In the genomic region with DNA sequence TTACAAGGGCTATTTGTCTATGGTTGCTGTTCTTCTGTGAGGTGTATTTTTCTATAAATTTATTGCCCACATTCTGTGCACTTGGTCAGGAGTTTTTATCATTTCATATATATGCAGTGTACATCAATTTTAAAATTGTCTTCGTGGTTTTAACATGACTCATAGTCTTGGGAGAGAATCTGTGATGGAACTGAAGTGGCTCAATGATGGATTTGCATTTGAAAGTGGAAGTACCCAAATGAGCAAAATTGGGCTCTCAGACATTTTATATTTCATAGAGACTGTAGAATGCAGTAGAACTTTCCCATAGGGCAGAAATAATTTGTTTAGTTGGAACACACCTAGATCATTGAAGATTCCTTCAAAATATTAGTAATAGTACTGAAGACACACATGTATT, we compare ENCODE assay signal across 8 cellular contexts. TPM values are rescaled to one million over a fixed set of nuclear protein-coding genes. Genes with fewer than 3 reads are reported as not detected.
DNase-seq lines count a peak whose midpoint lies in the region; ATAC-seq and TF ChIP-seq lines count a peak whose summit lies in the region.

No MANE protein-coding gene starts in this region.

- H3K27me3 ChIP-seq in SJCRH30 = no peaks in the 10 kb centered on the region; the same call in 1 of the 2 replicates

- intact Hi-C loops in activated CD4-positive, alpha-beta T cell treated with anti-CD3 and anti-CD28 coated beads, Interleukin-2, amount 10 ng/mL, durations not matched to agents 24 days and 14 days (cut with micrococcal nuclease) = loop anchor here (2.0 to 10.0 kb wide), 6 partner anchors 265 to 1582 kb away; a partner anchor contains a TSS

- ATAC-seq in HG03066 (IDR thresholded peaks at IDR 0.05; ENCODE audit: low read depth, unreplicated experiment) (peak; percentile 33), SK-N-SH treated with all-trans-retinoic acid at 6 μM for 48 hours (peak; percentile 3; the same call in 2 of the 3 replicates), WTC11 (no peak)
- no peak for ATAC-seq in naive thymus-derived CD8-positive, alpha-beta T cell

- peaks cover 2% of the 10 kb centered on the region; the same call in 1 of the 2 replicates for H3K36me3 ChIP-seq in SJCRH30

- H3K4me1 Mint-ChIP-seq in activated CD4-positive, alpha-beta T cell treated with anti-CD3 and anti-CD28 coated beads, Interleukin-2, amount 10 ng/mL, durations not matched to agents 24 days and 14 days = peaks cover 29% of the 10 kb centered on the region
- H3K4me1 Mint-ChIP-seq in naive thymus-derived CD8-positive, alpha-beta T cell = peaks cover 13 to 38% (median 24%) of the 10 kb centered on the region in 4 donors
- peaks cover 17% of the 10 kb centered on the region for H3K4me1 Mint-ChIP-seq in WTC11

- CTCF ChIA-PET in WTC11 (lab: Charles Lee) = no interaction called here

- H3K9me3 ChIP-seq in SJCRH30 (replicated peaks) = no peaks in the 10 kb centered on the region

- no peak overlapping the region for H3K27ac ChIP-seq in SJCRH30

- H3K4me3 Mint-ChIP-seq in activated CD4-positive, alpha-beta T cell treated with anti-CD3 and anti-CD28 coated beads, Interleukin-2, amount 10 ng/mL, durations not matched to agents 24 days and 14 days = peak overlapping the region; percentile 47
- peak overlapping the region in 9 of 10 donors; percentile 6 to 72 (median 40) for H3K4me3 Mint-ChIP-seq in naive thymus-derived CD8-positive, alpha-beta T cell
- H3K4me3 Mint-ChIP-seq in WTC11 = no peak overlapping the region

- H3K4me1 ChIP-seq in SJCRH30 = no peaks in the 10 kb centered on the region; the same call in none of the 2 replicates

- no peaks in the 10 kb centered on the region for H3K27me3 Mint-ChIP-seq in activated CD4-positive, alpha-beta T cell treated with anti-CD3 and anti-CD28 coated beads, Interleukin-2, amount 10 ng/mL, durations not matched to agents 24 days and 14 days
- H3K27me3 Mint-ChIP-seq in naive thymus-derived CD8-positive, alpha-beta T cell = no peaks in the 10 kb centered on the region
- H3K27me3 Mint-ChIP-seq in WTC11 (ENCODE audit: low read depth) = no peaks in the 10 kb centered on the region

- no peak for TF ChIP-seq CTCF in WTC11 (IDR thresholded peaks at IDR 0.05)

- H3K36me3 Mint-ChIP-seq in activated CD4-positive, alpha-beta T cell treated with anti-CD3 and anti-CD28 coated beads, Interleukin-2, amount 10 ng/mL, durations not matched to agents 24 days and 14 days (ENCODE audit: low read depth) = peaks cover 18% of the 10 kb centered on the region
- H3K36me3 Mint-ChIP-seq in naive thymus-derived CD8-positive, alpha-beta T cell = peaks cover 0 to 11% (median 5%) of the 10 kb centered on the region in 3 donors
- peaks cover 19% of the 10 kb centered on the region for H3K36me3 Mint-ChIP-seq in WTC11

- no peaks in the 10 kb centered on the region for H3K9me3 Mint-ChIP-seq in activated CD4-positive, alpha-beta T cell treated with anti-CD3 and anti-CD28 coated beads, Interleukin-2, amount 10 ng/mL, durations not matched to agents 24 days and 14 days
- H3K9me3 Mint-ChIP-seq in naive thymus-derived CD8-positive, alpha-beta T cell = no peaks in the 10 kb centered on the region
- H3K9me3 Mint-ChIP-seq in WTC11 = no peaks in the 10 kb centered on the region

- no peak overlapping the region for H3K4me3 ChIP-seq in SJCRH30

- H3K27ac Mint-ChIP-seq in activated CD4-positive, alpha-beta T cell treated with anti-CD3 and anti-CD28 coated beads, Interleukin-2, amount 10 ng/mL, durations not matched to agents 24 days and 14 days = peak overlapping the region; percentile 14
- H3K27ac Mint-ChIP-seq in naive thymus-derived CD8-positive, alpha-beta T cell = peak overlapping the region in 7 of 10 donors; percentile 1 to 61 (median 45)
- H3K27ac Mint-ChIP-seq in WTC11 = no peak overlapping the region

- no peak for DNase-seq in activated CD4-positive, alpha-beta T cell treated with anti-CD3 and anti-CD28 coated beads, Interleukin-2, amount 10 ng/mL, durations not matched to agents 24 days and 14 days
- DNase-seq in activated CD4-positive, alpha-beta T cell treated with anti-CD3 and anti-CD28 coated beads, Interleukin-2, amount 50 U/mL, for 1 hour = no peak
- DNase-seq in naive thymus-derived CD8-positive, alpha-beta T cell = no peak
- DNase-seq in NCI-H1092 (lab: John Stamatoyannopoulos, UW) (no peak), SJCRH30 (no peak), WTC11 (ENCODE audit: low spot score) (no peak)

- POLR2A ChIA-PET in naive thymus-derived CD8-positive, alpha-beta T cell (lab: Charles Lee) = no interaction called here
- POLR2A ChIA-PET in WTC11 (lab: Charles Lee) = no interaction called here

TF ChIP-seq in SK-N-SH treated with all-trans-retinoic acid at 6 μM for 48 hours, 23 proteins besides CTCF, POLR2A, EP300 and RAD21:
- TF ChIP-seq ISL1 (CRISPR knock-in tag; IDR thresholded peaks at IDR 0.05) (peak; percentile 47; the same call in 1 of the 2 replicates), ZNF70 (CRISPR knock-in tag; IDR thresholded peaks at IDR 0.05) (no peak)

TF ChIP-seq in WTC11, 78 proteins besides CTCF, POLR2A, EP300 and RAD21 (continues in another document):
- TF ChIP-seq, protein P1, sequence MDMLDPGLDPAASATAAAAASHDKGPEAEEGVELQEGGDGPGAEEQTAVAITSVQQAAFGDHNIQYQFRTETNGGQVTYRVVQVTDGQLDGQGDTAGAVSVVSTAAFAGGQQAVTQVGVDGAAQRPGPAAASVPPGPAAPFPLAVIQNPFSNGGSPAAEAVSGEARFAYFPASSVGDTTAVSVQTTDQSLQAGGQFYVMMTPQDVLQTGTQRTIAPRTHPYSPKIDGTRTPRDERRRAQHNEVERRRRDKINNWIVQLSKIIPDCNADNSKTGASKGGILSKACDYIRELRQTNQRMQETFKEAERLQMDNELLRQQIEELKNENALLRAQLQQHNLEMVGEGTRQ (CRISPR knock-in tag; IDR thresholded peaks at IDR 0.05) = no peak
- TF ChIP-seq, protein P2, sequence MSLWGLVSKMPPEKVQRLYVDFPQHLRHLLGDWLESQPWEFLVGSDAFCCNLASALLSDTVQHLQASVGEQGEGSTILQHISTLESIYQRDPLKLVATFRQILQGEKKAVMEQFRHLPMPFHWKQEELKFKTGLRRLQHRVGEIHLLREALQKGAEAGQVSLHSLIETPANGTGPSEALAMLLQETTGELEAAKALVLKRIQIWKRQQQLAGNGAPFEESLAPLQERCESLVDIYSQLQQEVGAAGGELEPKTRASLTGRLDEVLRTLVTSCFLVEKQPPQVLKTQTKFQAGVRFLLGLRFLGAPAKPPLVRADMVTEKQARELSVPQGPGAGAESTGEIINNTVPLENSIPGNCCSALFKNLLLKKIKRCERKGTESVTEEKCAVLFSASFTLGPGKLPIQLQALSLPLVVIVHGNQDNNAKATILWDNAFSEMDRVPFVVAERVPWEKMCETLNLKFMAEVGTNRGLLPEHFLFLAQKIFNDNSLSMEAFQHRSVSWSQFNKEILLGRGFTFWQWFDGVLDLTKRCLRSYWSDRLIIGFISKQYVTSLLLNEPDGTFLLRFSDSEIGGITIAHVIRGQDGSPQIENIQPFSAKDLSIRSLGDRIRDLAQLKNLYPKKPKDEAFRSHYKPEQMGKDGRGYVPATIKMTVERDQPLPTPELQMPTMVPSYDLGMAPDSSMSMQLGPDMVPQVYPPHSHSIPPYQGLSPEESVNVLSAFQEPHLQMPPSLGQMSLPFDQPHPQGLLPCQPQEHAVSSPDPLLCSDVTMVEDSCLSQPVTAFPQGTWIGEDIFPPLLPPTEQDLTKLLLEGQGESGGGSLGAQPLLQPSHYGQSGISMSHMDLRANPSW (CRISPR knock-in tag; conservative IDR thresholded peaks at IDR 0.05; ENCODE audit: low read depth) = no peak
- TF ChIP-seq ATF1 (CRISPR knock-in tag; IDR thresholded peaks at IDR 0.05) (no peak), ZNF416 (CRISPR knock-in tag; IDR thresholded peaks at IDR 0.05) (no peak), TEAD1 (CRISPR knock-in tag; IDR thresholded peaks at IDR 0.05) (no peak), ZNF219 (CRISPR knock-in tag; IDR thresholded peaks at IDR 0.05; ENCODE audit: borderline replicate concordance) (no peak)
- TF ChIP-seq, protein P3, sequence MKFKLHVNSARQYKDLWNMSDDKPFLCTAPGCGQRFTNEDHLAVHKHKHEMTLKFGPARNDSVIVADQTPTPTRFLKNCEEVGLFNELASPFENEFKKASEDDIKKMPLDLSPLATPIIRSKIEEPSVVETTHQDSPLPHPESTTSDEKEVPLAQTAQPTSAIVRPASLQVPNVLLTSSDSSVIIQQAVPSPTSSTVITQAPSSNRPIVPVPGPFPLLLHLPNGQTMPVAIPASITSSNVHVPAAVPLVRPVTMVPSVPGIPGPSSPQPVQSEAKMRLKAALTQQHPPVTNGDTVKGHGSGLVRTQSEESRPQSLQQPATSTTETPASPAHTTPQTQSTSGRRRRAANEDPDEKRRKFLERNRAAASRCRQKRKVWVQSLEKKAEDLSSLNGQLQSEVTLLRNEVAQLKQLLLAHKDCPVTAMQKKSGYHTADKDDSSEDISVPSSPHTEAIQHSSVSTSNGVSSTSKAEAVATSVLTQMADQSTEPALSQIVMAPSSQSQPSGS (CRISPR knock-in tag; IDR thresholded peaks at IDR 0.05; ENCODE audit: borderline replicate concordance, low read depth) = no peak
- TF ChIP-seq, protein P4, sequence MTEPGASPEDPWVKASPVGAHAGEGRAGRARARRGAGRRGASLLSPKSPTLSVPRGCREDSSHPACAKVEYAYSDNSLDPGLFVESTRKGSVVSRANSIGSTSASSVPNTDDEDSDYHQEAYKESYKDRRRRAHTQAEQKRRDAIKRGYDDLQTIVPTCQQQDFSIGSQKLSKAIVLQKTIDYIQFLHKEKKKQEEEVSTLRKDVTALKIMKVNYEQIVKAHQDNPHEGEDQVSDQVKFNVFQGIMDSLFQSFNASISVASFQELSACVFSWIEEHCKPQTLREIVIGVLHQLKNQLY (CRISPR knock-in tag; IDR thresholded peaks at IDR 0.05) = no peak

RNA-seq across cellular contexts. Expression of a gene that starts 1.9 kb away (rescaled TPM):
- 75.3 and 81.0 TPM in 2 replicates for total RNA-seq in activated CD4-positive, alpha-beta T cell treated with anti-CD3 and anti-CD28 coated beads, Interleukin-2, amount 10 ng/mL, durations not matched to agents 24 days and 14 days
- 10 to 100 TPM; 71.2 to 80.0 TPM for total RNA-seq in naive thymus-derived CD8-positive, alpha-beta T cell
- 10 to 100 TPM; 56.2 to 62.8 (median 57.5) TPM for polyA plus RNA-seq in naive thymus-derived CD8-positive, alpha-beta T cell
- 78.3 and 112 TPM in 2 replicates for total RNA-seq in SJCRH30 (2014; rRNA removed; shearing (Covaris generic))
- 69.1 to 79.1 TPM (median 77.5 TPM) in 3 replicates for total RNA-seq in WTC11 (2021)

Comparison
In these comparisons a context has a peak if more than half of its experiments do, and no peak if none do; other contexts are left out.
1. ATAC-seq: peak in HG03066 (single experiment) and SK-N-SH treated with all-trans-retinoic acid at 6 μM for 48 hours (single experiment); none in naive thymus-derived CD8-positive, alpha-beta T cell (0 of 2) and WTC11 (single experiment).